9 cellular contexts compared by ENCODE assay signal in the genomic region with DNA sequence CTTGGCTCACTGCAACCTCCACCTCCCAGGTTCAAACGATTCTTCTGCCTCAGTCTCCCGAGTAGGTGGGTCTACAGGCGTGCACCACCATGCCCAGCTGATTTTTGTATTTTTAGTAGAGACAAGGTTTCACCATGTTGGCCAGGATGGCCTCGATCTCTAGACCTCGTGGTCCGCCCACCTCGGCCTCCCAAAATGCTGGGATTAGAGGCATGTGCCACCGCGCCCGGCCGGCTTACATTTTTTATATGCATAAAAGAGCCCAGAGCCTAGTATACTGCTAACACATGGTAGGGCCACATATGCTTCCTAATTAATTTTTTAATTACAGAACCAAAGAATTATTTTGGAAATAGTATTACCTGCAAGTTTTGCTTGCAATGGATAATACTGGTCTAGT.
"Had no signal": no experiment of that assay in that cellular context is flagged by ENCODE, and none has a peak within 500 bp of the region (broad histone marks: within the 10 kb centered on the region; RNA-seq: fewer than 3 reads in every experiment).

No MANE protein-coding gene starts in this region.

- H3K9me3 ChIP-seq: HAP-1 had no signal

- H3K36me3 Mint-ChIP-seq: IgD-negative memory B cell had no signal

- H3K27ac ChIP-seq: GM23248, HL-60 had no signal

- H3K27me3 Mint-ChIP-seq: IgD-negative memory B cell had no signal

- H3K9me3 Mint-ChIP-seq: HFFc6, IgD-negative memory B cell had no signal

- ATAC-seq: HCT116, HepG2 had no signal

- DNase-seq: GM23248, GOT3, H7, HFFc6 had no signal

- H3K4me1 Mint-ChIP-seq: IgD-negative memory B cell had no signal

- H3K36me3 ChIP-seq: HAP-1 had no signal

- H3K4me3 Mint-ChIP-seq: HFFc6, IgD-negative memory B cell had no signal

- H3K4me1 ChIP-seq: HAP-1 had no signal

- H3K27ac Mint-ChIP-seq: HFFc6, IgD-negative memory B cell had no signal

- H3K4me3 ChIP-seq: GM23248, HAP-1 had no signal
